Comparison of ENCODE assay signal across 8 cellular contexts in genomic region chr2:177393824-177394614, GRCh38. TPM values are rescaled to one million over a fixed set of nuclear protein-coding genes. Genes with fewer than 3 reads are reported as not detected.
DNase-seq lines count a peak whose midpoint lies in the region; ATAC-seq and TF ChIP-seq lines count a peak whose summit lies in the region.

No MANE protein-coding gene starts in this region.

- H3K27ac Mint-ChIP-seq in MCF 10A (ENCODE audit: low read depth, unreplicated experiment): peak overlapping the region; percentile 97

- POLR2A ChIA-PET in AG04449 (lab: Yijun Ruan, JAX) (interaction anchor here (0.6 to 1.4 kb wide), 3 partner anchors 10 to 805 kb away, joined by 3 to 7 read pairs (median 4); no protein-coding TSS in a partner anchor), HEK293 (lab: Yijun Ruan, JAX) (interaction anchor here (0.6 to 1.9 kb wide), 4 partner anchors 22 to 635 kb away, joined by 3 to 7 read pairs (median 4); no protein-coding TSS in a partner anchor), MCF 10A (lab: Yijun Ruan, JAX) (interaction anchor here (0.6 to 4.6 kb wide), 24 partner anchors 9 to 1734 kb away, joined by 3 to 34 read pairs (median 5); partner anchors contain the start of genes HNRNPA3 and NFE2L2)

- TF ChIP-seq CTCF in AG04449 (IDR thresholded peaks at IDR 0.05; ENCODE audit: insufficient read depth, low read length, missing control alignments): no peak
- TF ChIP-seq CTCF in HEK293 (tag by site-specific recombination; IDR thresholded peaks at IDR 0.05): no peak
- no peak for TF ChIP-seq CTCF in MCF 10A (IDR thresholded peaks at IDR 0.05; ENCODE audit: unreplicated experiment)

- H3K9ac ChIP-seq in mucosa of stomach (ENCODE audit: low read length): peak overlapping the region; percentile 79

- ATAC-seq in esophagus mucosa (no peak), HG02623 (IDR thresholded peaks at IDR 0.05; ENCODE audit: unreplicated experiment) (no peak)

- peaks cover 5% of the 10 kb centered on the region for H3K36me3 Mint-ChIP-seq in MCF 10A (ENCODE audit: insufficient read depth, unreplicated experiment)

- no peaks in the 10 kb centered on the region for H3K27me3 Mint-ChIP-seq in MCF 10A (ENCODE audit: insufficient read depth, unreplicated experiment)

- peak overlapping the region; percentile 96 for H3K4me3 Mint-ChIP-seq in MCF 10A (ENCODE audit: unreplicated experiment)

- no TSS peak for BruUV-seq in MCF 10A (replicated peaks; lab: Mats Ljungman, UMichigan)

- no peaks in the 10 kb centered on the region for H3K9me3 ChIP-seq in HEK293 (ENCODE audit: control insufficient read depth, insufficient read depth, low read depth, low read length)
- H3K9me3 ChIP-seq in mucosa of stomach (ENCODE audit: control insufficient read depth, low read length): no peaks in the 10 kb centered on the region

- CTCF ChIA-PET in AG04449 (lab: Yijun Ruan, JAX): interaction anchor here (0.8 to 5.4 kb wide), 10 partner anchors 9 to 230 kb away, joined by 3 to 46 read pairs (median 4); no protein-coding TSS in a partner anchor
- CTCF ChIA-PET in HEK293 (lab: Yijun Ruan, JAX): interaction anchor here (0.7 to 2.7 kb wide), 6 partner anchors 9 to 239 kb away, joined by 3 to 12 read pairs (median 3); no protein-coding TSS in a partner anchor
- CTCF ChIA-PET in MCF 10A (lab: Yijun Ruan, JAX): interaction anchor here (0.6 to 6.8 kb wide), 13 partner anchors 13 to 370 kb away, joined by 3 to 44 read pairs (median 4); no protein-coding TSS in a partner anchor

- no peak overlapping the region for H3K27ac ChIP-seq in HEK293 (ENCODE audit: extremely low read depth, low read depth, low read length)

- H3K9me3 Mint-ChIP-seq in MCF 10A (ENCODE audit: unreplicated experiment): no peaks in the 10 kb centered on the region

- peak overlapping the region; percentile 78 for H3K4me3 ChIP-seq in AG04449 (ENCODE audit: low read depth, low read length)
- H3K4me3 ChIP-seq in HEK293 (ENCODE audit: low read depth, low read length): peak overlapping the region; percentile 91
- H3K4me3 ChIP-seq in mucosa of stomach (ENCODE audit: low read length): peak overlapping the region; percentile 91

- peaks cover 61% of the 10 kb centered on the region for H3K4me1 Mint-ChIP-seq in MCF 10A (ENCODE audit: insufficient read depth, unreplicated experiment)

- DNase-seq in AG04449 (ENCODE audit: low read depth, low spot score) (no peak), MCF 10A (ENCODE audit: unreplicated experiment) (no peak), kidney glomerular epithelial cell (lab: John Stamatoyannopoulos, UW) (no peak)
- DNase-seq in effector CD8-positive, alpha-beta T cell (lab: John Stamatoyannopoulos, UW): no peak

- peaks cover 5% of the 10 kb centered on the region for H3K4me1 ChIP-seq in HEK293 (ENCODE audit: control insufficient read depth, insufficient read depth, low read length)
- peaks cover 50% of the 10 kb centered on the region for H3K4me1 ChIP-seq in mucosa of stomach (ENCODE audit: control insufficient read depth, insufficient read depth, low read length)

- no peaks in the 10 kb centered on the region for H3K27me3 ChIP-seq in mucosa of stomach (ENCODE audit: control insufficient read depth, insufficient read depth, low read length)

- intact Hi-C loops in MCF 10A (cut with micrococcal nuclease): no loop called here

- no peaks in the 10 kb centered on the region for H3K36me3 ChIP-seq in HEK293 (ENCODE audit: control insufficient read depth in 2 of 2, insufficient read depth in 1 of 2, low read length in 2 of 2)
- no peaks in the 10 kb centered on the region for H3K36me3 ChIP-seq in mucosa of stomach (ENCODE audit: control insufficient read depth, insufficient read depth, low read length)

TF ChIP-seq in HEK293, 187 proteins besides CTCF, POLR2A, EP300 and RAD21:
- TF ChIP-seq ZNF692 (tag by site-specific recombination; IDR thresholded peaks at IDR 0.05): no peak
- no peak for TF ChIP-seq KLF10 (tag by site-specific recombination; IDR thresholded peaks at IDR 0.05)
- no peak for TF ChIP-seq ZNF521 (tag by site-specific recombination; IDR thresholded peaks at IDR 0.05)
- TF ChIP-seq HOXC10 (CRISPR knock-in tag; IDR thresholded peaks at IDR 0.05): no peak

RNA-seq across cellular contexts. Expression of gene AGPS, which starts 1.4 kb away (rescaled TPM):
- total RNA-seq in MCF 10A (2022): 49.5 and 50.5 TPM in 2 replicates
- total RNA-seq in esophagus mucosa: 38.1 TPM
